ENCODE assay signal across 8 cellular contexts in the genomic region with DNA sequence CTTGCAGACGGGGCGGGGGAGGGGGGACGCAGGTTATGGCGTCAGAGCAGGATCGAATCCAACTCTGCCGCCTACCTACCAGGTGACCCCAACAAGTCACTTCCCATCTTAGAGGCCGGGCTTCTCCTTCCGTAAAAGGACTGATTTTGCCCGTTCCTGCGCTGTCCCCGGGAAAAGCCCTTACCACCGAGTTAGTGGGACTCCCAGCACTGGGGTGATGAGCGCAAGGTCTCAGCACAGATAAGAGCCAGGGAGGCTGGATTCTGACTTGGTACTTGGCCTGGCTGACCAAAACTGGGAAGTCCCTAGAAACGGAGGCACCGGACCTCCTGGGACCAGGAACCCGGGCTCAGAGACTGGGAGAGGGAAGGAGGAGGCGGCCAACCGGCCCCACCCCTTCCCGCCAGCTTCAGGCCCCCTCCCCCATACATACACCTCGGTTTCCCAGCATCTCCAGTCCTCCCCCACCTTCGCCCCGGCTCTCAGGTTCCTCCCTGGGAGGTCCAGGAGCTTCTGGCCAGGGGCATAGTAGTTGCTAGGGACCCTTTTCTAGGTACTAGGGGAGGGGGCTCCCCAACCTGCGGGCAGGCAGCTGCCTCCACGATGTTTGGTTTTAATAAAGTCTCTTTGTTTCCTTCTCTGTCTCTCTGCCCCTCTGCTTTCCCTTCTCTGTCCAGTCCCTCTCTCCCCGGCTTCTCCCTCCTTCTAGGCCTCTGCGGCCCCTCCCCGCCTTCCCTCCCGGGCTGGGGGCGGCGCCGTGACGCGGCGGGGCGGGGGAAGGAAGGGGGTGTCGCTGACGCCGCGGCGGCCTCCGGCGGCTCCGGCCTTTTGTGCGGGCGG. TPM values are rescaled to one million over a fixed set of nuclear protein-coding genes. Genes with fewer than 3 reads are reported as not detected.
DNase-seq lines count a peak whose midpoint lies in the region; ATAC-seq, FAIRE-seq and TF ChIP-seq lines count a peak whose summit lies in the region.

GRAMD1A (plus strand) TSS at position 826 of the 840 bp plus-strand sequence. CDS start 156 bp downstream, outside the sequence.

- peak within 1 kb of the TSS; percentile 87 for H3K4me3 Mint-ChIP-seq in activated B cell treated with CpG ODN at 0.5 μM for 24 hours

- peak within 1 kb of the TSS; percentile 94 for H3K4me2 ChIP-seq in keratinocyte (ENCODE audit: control insufficient read depth, extremely low read depth, insufficient read depth, low read depth, low read length)

- intact Hi-C loops in activated B cell treated with CpG ODN at 0.5 μM for 24 hours (cut with micrococcal nuclease): no loop called here

- peaks cover 0 to 6% of the 10 kb centered on the region in 2 experiments for H3K36me3 ChIP-seq in keratinocyte (ENCODE audit: control insufficient read depth in 2 of 2, extremely low read depth in 1 of 2, insufficient read depth in 2 of 2, low read length in 2 of 2)

- CTCF ChIA-PET in activated B cell treated with CpG ODN at 0.5 μM for 24 hours (lab: Charles Lee): no interaction called here

- peaks cover 33% of the 10 kb centered on the region for H3K79me2 ChIP-seq in keratinocyte (ENCODE audit: control insufficient read depth, insufficient read depth, low read length)

- peaks cover 63% of the 10 kb centered on the region for H3K4me1 Mint-ChIP-seq in activated B cell treated with CpG ODN at 0.5 μM for 24 hours

- peak within 1 kb of the TSS; percentile 92 for H2AFZ ChIP-seq in keratinocyte (ENCODE audit: control insufficient read depth, low read length)

- DNase-seq in NCI-H2196 (lab: John Stamatoyannopoulos, UW; ENCODE audit: unreplicated experiment) (peak; percentile 90), activated B cell treated with CpG ODN at 0.5 μM for 24 hours (peak; percentile 77), keratinocyte (ENCODE audit: low read depth, low spot score) (peak; percentile 13)
- DNase-seq in central memory CD4-positive, alpha-beta T cell: peak; percentile 58
- peak; percentile 51 to 79 (median 63) for DNase-seq in stimulated activated CD4-positive, alpha-beta T cell treated with anti-CD3 and anti-CD28 coated beads, Interleukin-12 subunit alpha, Interleukin-12 subunit beta, amount 100 ng/mL, for 48 hours (ENCODE audit: low read depth in 2 of 3, low spot score in 1 of 3)

- peaks cover 15% of the 10 kb centered on the region for H3K4me1 ChIP-seq in keratinocyte (ENCODE audit: control insufficient read depth, extremely low read depth, insufficient read depth, low read length)

- POLR2A ChIA-PET in activated B cell treated with CpG ODN at 0.5 μM for 24 hours (lab: Charles Lee): interaction anchor here (0.7 to 3.0 kb wide), 5 partner anchors 9 to 728 kb away, joined by 7 to 25 read pairs (median 12); no protein-coding TSS in a partner anchor

- no peaks in the 10 kb centered on the region for H3K27me3 ChIP-seq in keratinocyte (ENCODE audit: control insufficient read depth, extremely low read depth, insufficient read depth, low read length)

- TF ChIP-seq POLR2A in GM10847 (IDR thresholded peaks at IDR 0.05; ENCODE audit: extremely low read depth, insufficient read length): peak; percentile 32

- H4K20me1 ChIP-seq in keratinocyte (ENCODE audit: control insufficient read depth, extremely low read depth, insufficient read depth, low read length): peaks cover 2% of the 10 kb centered on the region

- no peak for FAIRE-seq in keratinocyte (lab: Jason Lieb, UNC)

- H3K36me3 Mint-ChIP-seq in activated B cell treated with CpG ODN at 0.5 μM for 24 hours (ENCODE audit: low read depth): peaks cover 9% of the 10 kb centered on the region

- H3K27me3 Mint-ChIP-seq in activated B cell treated with CpG ODN at 0.5 μM for 24 hours: no peaks in the 10 kb centered on the region

- no peaks in the 10 kb centered on the region for H3K9me3 Mint-ChIP-seq in activated B cell treated with CpG ODN at 0.5 μM for 24 hours

- ATAC-seq in HG02840 (IDR thresholded peaks at IDR 0.05; ENCODE audit: low FRiP score, unreplicated experiment) (peak; percentile 48), activated B cell treated with CpG ODN at 0.5 μM for 24 hours (ENCODE audit: low read depth) (peak; percentile 60), HG02870 (IDR thresholded peaks at IDR 0.05; ENCODE audit: unreplicated experiment) (no peak)

- H3K27ac Mint-ChIP-seq in activated B cell treated with CpG ODN at 0.5 μM for 24 hours: peak within 1 kb of the TSS; percentile 84

- H3K4me3 ChIP-seq in keratinocyte (ENCODE audit: control insufficient read depth in 2 of 3, extremely low read depth in 1 of 3, insufficient read depth in 2 of 3, low read depth in 1 of 3, low read length in 3 of 3): peak within 1 kb of the TSS; percentile 66 to 83 (median 76)

- dilution Hi-C loops in keratinocyte (cut with MboI; ENCODE audit: extremely low pct_ligation_motif_present, low sequenced_read_pairs): no loop called here

- TF ChIP-seq CTCF in activated B cell treated with CpG ODN at 0.5 μM for 24 hours (IDR thresholded peaks at IDR 0.05): no peak
- no peak for TF ChIP-seq CTCF in keratinocyte (optimal IDR thresholded peaks at IDR 0.05 in 1 of 3, IDR thresholded peaks at IDR 0.05 in 1 of 3, conservative IDR thresholded peaks at IDR 0.05 in 1 of 3; ENCODE audit: extremely low read depth in 1 of 3, insufficient read depth in 2 of 3, low read length in 3 of 3)

- no peaks in the 10 kb centered on the region for H3K9me3 ChIP-seq in keratinocyte (ENCODE audit: control insufficient read depth, low read depth, low read length)

- peak within 1 kb of the TSS; percentile 66 for H3K27ac ChIP-seq in keratinocyte (ENCODE audit: control insufficient read depth, insufficient read depth, low read length)

- peak within 1 kb of the TSS; percentile 77 for H3K9ac ChIP-seq in keratinocyte (ENCODE audit: control insufficient read depth, extremely low read depth, insufficient read depth, low read length)

- no peaks in the 10 kb centered on the region for H3K9me1 ChIP-seq in keratinocyte (ENCODE audit: control insufficient read depth, extremely low read depth, insufficient read depth, low read length)

RNA-seq across cellular contexts. Expression of gene GRAMD1A, which starts in this region (rescaled TPM):
- 52.9 and 54.4 TPM in 2 replicates for total RNA-seq in activated B cell treated with CpG ODN at 0.5 μM for 24 hours
- polyA plus RNA-seq in keratinocyte: 22.1 to 26.8 TPM (median 24.6 TPM) in 3 replicates
- 10.2 TPM for polyA plus RNA-seq in keratinocyte (2011; ENCODE audit: low read depth)
- 24.4 and 28.2 TPM in 2 replicates for polyA plus RNA-seq in keratinocyte (2011; cell fraction: cytosol; rRNA removed)
- polyA plus RNA-seq in keratinocyte (2011; cell fraction: nucleus; rRNA removed): 44.1 and 73.3 TPM in 2 replicates
- 14.2 and 25.5 TPM in 2 replicates for polyA plus RNA-seq in keratinocyte (2012; ENCODE audit: low replicate concordance)
- 23.0 to 35.5 TPM (median 26.0 TPM) in 3 replicates for polyA minus RNA-seq in keratinocyte
- polyA minus RNA-seq in keratinocyte (2011; cell fraction: cytosol; rRNA and poly(A)+ RNA removed): 21.9 TPM
- 15.7 and 19.5 TPM in 2 replicates for polyA minus RNA-seq in keratinocyte (2011; cell fraction: nucleus; rRNA and poly(A)+ RNA removed)

Comparison
In these comparisons a context has a peak if more than half of its experiments do, and no peak if none do; other contexts are left out.
1. DNase-seq: peak in every context shown above with its lines; median percentile 90 in NCI-H2196; 77 in activated B cell treated with CpG ODN at 0.5 μM for 24 hours; 63 in stimulated activated CD4-positive, alpha-beta T cell treated with anti-CD3 and anti-CD28 coated beads, Interleukin-12 subunit alpha, Interleukin-12 subunit beta, amount 100 ng/mL, for 48 hours; 58 in central memory CD4-positive, alpha-beta T cell; 13 in keratinocyte.